In genomic region chr6:143698759-143699750, GRCh38 we compare ENCODE assay signal across 1 cellular context.
TF ChIP-seq lines count a peak whose summit lies in the region.

No MANE protein-coding gene starts in this region.

TF ChIP-seq in IMR-90, 13 proteins besides CTCF, POLR2A, EP300 and RAD21 (continued from another document):
- TF ChIP-seq ELK1 (IDR thresholded peaks at IDR 0.05; ENCODE audit: borderline replicate concordance, low read depth, low read length): no peak
- no peak for TF ChIP-seq RFX5 (IDR thresholded peaks at IDR 0.05; ENCODE audit: low read depth, low read length)
- no peak for TF ChIP-seq SMC3 (IDR thresholded peaks at IDR 0.05; ENCODE audit: low read depth, low read length)
- no peak for TF ChIP-seq BHLHE40 (IDR thresholded peaks at IDR 0.05; ENCODE audit: low read depth, low read length)
